In the genomic region with DNA sequence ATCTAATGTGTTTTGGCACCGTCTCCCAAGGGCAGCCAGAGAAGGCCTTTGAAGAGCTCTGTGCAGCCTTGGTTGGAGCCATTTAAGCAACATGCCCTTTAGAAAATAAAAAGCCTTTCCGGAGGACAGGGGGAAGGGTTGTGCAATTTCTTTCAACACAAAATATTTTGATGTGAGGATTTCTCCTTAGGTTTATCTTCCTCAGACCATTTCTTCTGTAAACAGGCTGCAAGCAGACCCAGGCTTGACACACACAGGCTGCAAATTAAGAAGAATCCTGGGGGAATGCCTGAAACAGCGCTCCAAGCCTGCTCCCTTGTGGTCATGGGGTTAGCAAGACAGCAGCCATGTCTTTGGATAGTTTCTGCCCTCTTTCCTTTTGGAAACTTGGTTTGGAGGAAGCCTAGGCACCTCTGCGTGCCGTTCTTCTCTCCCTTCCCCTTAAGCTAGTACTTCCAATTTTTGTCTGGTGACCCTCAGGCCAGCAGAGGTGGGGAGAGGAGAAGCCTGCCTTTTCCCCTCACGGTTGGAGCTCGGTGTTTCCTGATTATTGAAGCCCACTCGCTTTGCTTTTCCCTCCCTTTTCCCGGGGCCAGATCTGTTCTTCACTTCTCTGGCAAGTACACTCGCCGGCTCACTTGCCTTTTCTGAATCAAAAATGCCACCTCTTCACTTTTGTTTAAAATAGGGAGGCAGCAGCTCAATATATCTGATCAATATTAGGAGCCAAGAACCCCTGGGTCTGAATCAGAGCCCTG, we compare ENCODE assay signal across 9 cellular contexts. TPM values are rescaled to one million over a fixed set of nuclear protein-coding genes. Genes with fewer than 3 reads are reported as not detected.
A peak's percentile ranks its signal among the peaks of the same experiment; 100 is the strongest.
DNase-seq lines count a peak whose midpoint lies in the region; ATAC-seq and TF ChIP-seq lines count a peak whose summit lies in the region.
"Had no signal": no experiment of that assay in that cellular context is flagged by ENCODE, and none has a peak within 500 bp of the region (broad histone marks: within the 10 kb centered on the region; RNA-seq: fewer than 3 reads in every experiment).

No MANE protein-coding gene starts in this region.

- H3K79me2 ChIP-seq in mesendoderm (ENCODE audit: control insufficient read depth, insufficient read depth, low read length): no peaks in the 10 kb centered on the region

- no peak overlapping the region for H3K23ac ChIP-seq in mesendoderm (ENCODE audit: low read length)

- no peak overlapping the region for H2AK5ac ChIP-seq in mesendoderm (ENCODE audit: low read length)

- WGBS in mesendoderm (ENCODE audit: extremely low coverage, insufficient coverage, low lambda C conversion rate): no CpG with 5 or more reads among the region's 11 CpGs

- no peak overlapping the region for H2BK5ac ChIP-seq in mesendoderm (ENCODE audit: low read length)

- no peaks in the 10 kb centered on the region for H3K27me3 ChIP-seq in mesendoderm (ENCODE audit: insufficient read depth, low read length, poor library complexity)

- no peak overlapping the region for H2BK120ac ChIP-seq in mesendoderm (ENCODE audit: low read depth, low read length)

- H3K18ac ChIP-seq in mesendoderm (ENCODE audit: low read length): no peak overlapping the region

- peak overlapping the region; percentile 62 for H3K56ac ChIP-seq in mesendoderm (ENCODE audit: low read length)

- no peak overlapping the region for H3K9ac ChIP-seq in mesendoderm (ENCODE audit: low read length)

- H3K4me3 ChIP-seq in choroid plexus epithelial cell (ENCODE audit: low read depth, low read length) (no peak overlapping the region), mesendoderm (ENCODE audit: low read length) (no peak overlapping the region)

- H3K27ac ChIP-seq in mesendoderm (ENCODE audit: low read depth, low read length): no peak overlapping the region

- H4K8ac ChIP-seq in mesendoderm (ENCODE audit: low read depth, low read length): no peak overlapping the region

- no peaks in the 10 kb centered on the region for H3K79me1 ChIP-seq in mesendoderm (ENCODE audit: low read length)

- H3K4ac ChIP-seq in mesendoderm (ENCODE audit: low read depth, low read length): no peak overlapping the region

- TF ChIP-seq CTCF in choroid plexus epithelial cell (conservative IDR thresholded peaks at IDR 0.05; ENCODE audit: low read depth, low read length): peak; percentile 78

- no peak for ATAC-seq in GM21529 (IDR thresholded peaks at IDR 0.05; ENCODE audit: unreplicated experiment)
- ATAC-seq in HG02884 (IDR thresholded peaks at IDR 0.05; ENCODE audit: unreplicated experiment): no peak

- H3K4me2 ChIP-seq in mesendoderm (ENCODE audit: low read length): no peak overlapping the region

- no peaks in the 10 kb centered on the region for H3K4me1 ChIP-seq in mesendoderm (ENCODE audit: control insufficient read depth, low read depth, low read length)

- H2BK15ac ChIP-seq in mesendoderm (replicated peaks; ENCODE audit: low read depth): no peak overlapping the region

- H4K5ac ChIP-seq in mesendoderm (ENCODE audit: low read length): no peak overlapping the region

- DNase-seq in AG08396 (ENCODE audit: low spot score) (peak; percentile 77), NAMALWA (ENCODE audit: low spot score) (peak; percentile 3), choroid plexus epithelial cell (ENCODE audit: low read depth) (peak; percentile 97), mesendoderm (peak; percentile 87)
- DNase-seq in effector CD4-positive, alpha-beta T cell: no peak
- no peak for DNase-seq in stimulated activated CD4-positive, alpha-beta T cell treated with anti-CD3 and anti-CD28 coated beads, Interleukin-2, amount 100 ng/mL, for 24 hours
- DNase-seq: activated naive CD8-positive, alpha-beta T cell treated with anti-CD3 and anti-CD28 coated beads, Interleukin-2, amount 10 ng/mL, durations not matched to agents 7 days and 5 days had no signal

- no peaks in the 10 kb centered on the region for H3K36me3 ChIP-seq in mesendoderm (ENCODE audit: control insufficient read depth, insufficient read depth, low read length)

RNA-seq across cellular contexts. Expression of a gene that starts 39.6 kb away (rescaled TPM):
- polyA plus RNA-seq in mesendoderm (2013, experiment 1 of 2): 0.03 TPM
- polyA plus RNA-seq in mesendoderm (2013, experiment 2 of 2): 0.01 TPM

Comparison
In these comparisons a context has a peak if more than half of its experiments do, and no peak if none do; other contexts are left out.
1. DNase-seq: peak in AG08396 (single experiment), NAMALWA (single experiment), choroid plexus epithelial cell (single experiment) and mesendoderm (single experiment); none in effector CD4-positive, alpha-beta T cell (single experiment) and stimulated activated CD4-positive, alpha-beta T cell treated with anti-CD3 and anti-CD28 coated beads, Interleukin-2, amount 100 ng/mL, for 24 hours (0 of 2).